22 cellular contexts compared by ENCODE assay signal in the genomic region with DNA sequence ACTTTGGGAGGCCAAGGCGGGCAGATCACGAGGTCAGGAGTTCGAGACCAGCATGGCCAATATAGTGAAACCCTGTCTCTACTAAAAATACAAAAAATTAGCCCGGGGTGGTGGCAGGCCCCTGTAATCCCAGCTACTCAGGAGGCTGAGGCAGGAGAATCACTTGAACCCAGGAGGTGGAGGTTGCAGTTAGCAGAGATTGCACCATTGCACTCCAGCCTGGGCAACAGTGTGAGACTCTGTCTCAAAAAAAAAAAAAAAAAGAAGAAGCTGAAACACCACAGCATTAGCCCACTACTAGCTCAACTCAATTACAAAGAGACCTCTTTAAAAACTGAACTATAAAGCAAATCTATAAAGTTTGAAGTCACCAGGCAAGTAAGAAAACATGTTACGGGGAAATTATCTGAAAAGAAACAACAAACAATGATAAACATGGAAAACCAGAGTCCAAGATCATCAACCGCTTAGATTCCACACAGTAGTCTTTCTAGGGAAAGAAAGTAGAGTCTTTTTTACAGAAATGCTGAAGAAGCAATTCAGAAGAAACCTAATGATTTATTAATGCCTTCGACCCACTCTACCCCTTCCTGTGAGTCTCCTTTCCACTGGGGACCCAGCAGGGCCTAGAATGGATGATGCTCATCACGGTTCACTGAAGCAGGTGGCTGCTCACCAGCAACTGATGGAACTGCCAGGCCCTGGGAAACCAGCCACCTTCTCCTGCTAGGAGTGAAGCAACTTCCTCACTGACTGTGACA. TPM values are rescaled to one million over a fixed set of nuclear protein-coding genes. Genes with fewer than 3 reads are reported as not detected.
DNase-seq lines count a peak whose midpoint lies in the region; ATAC-seq and TF ChIP-seq lines count a peak whose summit lies in the region.
"Had no signal": no experiment of that assay in that cellular context is flagged by ENCODE, and none has a peak within 500 bp of the region (broad histone marks: within the 10 kb centered on the region; RNA-seq: fewer than 3 reads in every experiment).

No MANE protein-coding gene starts in this region.

- CTCF ChIA-PET in GM10248 (lab: Yijun Ruan, JAX), result no interaction called here

- peak overlapping the region; percentile 92 for H3K27ac Mint-ChIP-seq in progenitor cell of endocrine pancreas
- no peak overlapping the region for H3K27ac Mint-ChIP-seq in activated naive CD4-positive, alpha-beta T cell treated with anti-CD3 and anti-CD28 coated beads, Interleukin-2, amount 50 U/mL, for 72 hours
- H3K27ac Mint-ChIP-seq: activated naive CD8-positive, alpha-beta T cell; naive B cell had no signal

- H3K9ac ChIP-seq in Karpas-422 (ENCODE audit: low read length), result no peak overlapping the region

- H3K27me3 ChIP-seq in Karpas-422 (ENCODE audit: low read length), result no peaks in the 10 kb centered on the region
- H3K27me3 ChIP-seq: BLaER1 treated with 17β-estradiol and CSF1 and Interleukin-3, amounts not matched to agents 10 nM and 100 nM; Peyer's patch had no signal

- no peak overlapping the region for H3K27ac ChIP-seq in Karpas-422 (ENCODE audit: low read length)
- H3K27ac ChIP-seq: Peyer's patch had no signal

- H3K9me3 Mint-ChIP-seq in progenitor cell of endocrine pancreas (ENCODE audit: low read depth), result no peaks in the 10 kb centered on the region
- no peaks in the 10 kb centered on the region for H3K9me3 Mint-ChIP-seq in activated naive CD4-positive, alpha-beta T cell treated with anti-CD3 and anti-CD28 coated beads, Interleukin-2, amount 50 U/mL, for 72 hours
- H3K9me3 Mint-ChIP-seq: naive B cell had no signal

- POLR2A ChIA-PET in GM10248 (lab: Yijun Ruan, JAX), result no interaction called here

- no peak overlapping the region for H3K4me3 ChIP-seq in Karpas-422 (ENCODE audit: low read length)
- H3K4me3 ChIP-seq: BLaER1 treated with 17β-estradiol and CSF1 and Interleukin-3, amounts not matched to agents 10 nM and 100 nM; dorsolateral prefrontal cortex; Peyer's patch had no signal

- H3K4me3 Mint-ChIP-seq in progenitor cell of endocrine pancreas (ENCODE audit: low read depth), result no peak overlapping the region
- H3K4me3 Mint-ChIP-seq: activated naive CD8-positive, alpha-beta T cell; naive B cell had no signal

- peaks cover 12% of the 10 kb centered on the region for H3K36me3 Mint-ChIP-seq in progenitor cell of endocrine pancreas (ENCODE audit: insufficient read depth)
- peaks cover 8 to 17% of the 10 kb centered on the region in 2 donors for H3K36me3 Mint-ChIP-seq in activated naive CD4-positive, alpha-beta T cell treated with anti-CD3 and anti-CD28 coated beads, Interleukin-2, amount 50 U/mL, for 72 hours

- no peaks in the 10 kb centered on the region for H3K9me3 ChIP-seq in Karpas-422 (ENCODE audit: low read length)
- H3K9me3 ChIP-seq: Caco-2, Peyer's patch had no signal

- no peaks in the 10 kb centered on the region for H3K9me2 ChIP-seq in Karpas-422 (replicated peaks; ENCODE audit: insufficient read depth, low read length)

- no peaks in the 10 kb centered on the region for H3K27me3 Mint-ChIP-seq in progenitor cell of endocrine pancreas
- H3K27me3 Mint-ChIP-seq: activated naive CD8-positive, alpha-beta T cell; naive B cell had no signal

- no peak overlapping the region for H2AFZ ChIP-seq in Karpas-422 (ENCODE audit: low read length)

- no peak for ATAC-seq in activated naive CD4-positive, alpha-beta T cell treated with anti-CD3 and anti-CD28 coated beads, Interleukin-2, amount 50 U/mL, for 72 hours

- TF ChIP-seq CTCF in progenitor cell of endocrine pancreas (IDR thresholded peaks at IDR 0.05; ENCODE audit: unreplicated experiment) (no peak), GM10248 (IDR thresholded peaks at IDR 0.05; ENCODE audit: control extremely low read depth, extremely low read depth, low read depth, missing control alignments) (no peak)

- H4K20me1 ChIP-seq in Karpas-422 (ENCODE audit: insufficient read depth, low read depth, low read length), result peaks cover 7% of the 10 kb centered on the region; the same call in 1 of the 2 replicates

- H3K4me1 Mint-ChIP-seq in progenitor cell of endocrine pancreas (ENCODE audit: low read depth), result peaks cover 35% of the 10 kb centered on the region

- no peak overlapping the region for H3K4me2 ChIP-seq in Karpas-422 (ENCODE audit: low read depth, low read length, poor library complexity, severe bottlenecking)

- H3K36me3 ChIP-seq in Karpas-422 (ENCODE audit: insufficient read depth, low read length), result peaks cover 13% of the 10 kb centered on the region

- DNase-seq in Caki2 (ENCODE audit: low read depth) (peak; percentile 68), Karpas-422 (peak; percentile 29), kidney tubule cell (ENCODE audit: low spot score) (peak; percentile 77), progenitor cell of endocrine pancreas (ENCODE audit: low spot score, unreplicated experiment) (no peak), NCI-H1436 treated with DMSO at 0.1 percent for 48 hours (lab: John Stamatoyannopoulos, UW) (no peak), GM10248 (ENCODE audit: extremely low spot score) (no peak)
- DNase-seq in activated naive CD4-positive, alpha-beta T cell treated with anti-CD3 and anti-CD28 coated beads, Interleukin-2, amount 50 U/mL, for 72 hours (ENCODE audit: low spot score in 2 of 2), result no peak
- DNase-seq: activated CD4-positive, alpha-beta T cell treated with anti-CD3 and anti-CD28 coated beads, Interleukin-2, amount 50 U/mL, for 48 hours; activated CD8-positive, alpha-beta memory T cell treated with anti-CD3 and anti-CD28 coated beads, Interleukin-2, amount 50 U/mL, for 4 hours; aorta; Caco-2; central memory CD4-positive, alpha-beta T cell; HCEC 1CT; mesendoderm; naive B cell; NCI-H1417 treated with DMSO at 0.1 percent for 48 hours; NCI-H2171; NCI-H510A treated with DMSO at 0.1 percent for 48 hours; Peyer's patch had no signal

- H3K79me2 ChIP-seq in Karpas-422 (ENCODE audit: low read length), result no peaks in the 10 kb centered on the region

- H3K4me1 ChIP-seq in Karpas-422 (ENCODE audit: low read length), result peaks cover 10% of the 10 kb centered on the region
- H3K4me1 ChIP-seq: Peyer's patch had no signal

- in situ Hi-C loops in Caki2 (cut with HindIII; ENCODE audit: low pct_unique_long_range_greater_than_20kb, low sequenced_read_pairs), result no loop called here

RNA-seq across cellular contexts. Expression of gene SAT1, which starts 6.6 kb away (rescaled TPM):
- total RNA-seq in Caki2 (2014; rRNA removed; shearing (Covaris generic); ENCODE audit: low replicate concordance), result 34.3 and 49.8 TPM in 2 replicates
- total RNA-seq in Karpas-422 (2014; rRNA removed; shearing (Covaris generic); ENCODE audit: low replicate concordance), result 230 and 256 TPM in 2 replicates
- 193 and 242 TPM in 2 replicates for total RNA-seq in progenitor cell of endocrine pancreas
- total RNA-seq in activated naive CD4-positive, alpha-beta T cell treated with anti-CD3 and anti-CD28 coated beads, Interleukin-2, amount 50 U/mL, for 72 hours, result 100 to 1,000 TPM; 160 to 466 TPM

RNA-seq across cellular contexts. Expression of gene ACOT9, which starts 46.5 kb away (rescaled TPM):
- 46.0 and 49.0 TPM in 2 replicates for total RNA-seq in Caki2 (2014; rRNA removed; shearing (Covaris generic); ENCODE audit: low replicate concordance)
- total RNA-seq in Karpas-422 (2014; rRNA removed; shearing (Covaris generic); ENCODE audit: low replicate concordance), result 24.6 and 27.8 TPM in 2 replicates
- 33.8 and 36.1 TPM in 2 replicates for total RNA-seq in progenitor cell of endocrine pancreas
- total RNA-seq in activated naive CD4-positive, alpha-beta T cell treated with anti-CD3 and anti-CD28 coated beads, Interleukin-2, amount 50 U/mL, for 72 hours, result 10 to 100 TPM; 33.6 to 56.3 TPM

Comparison
In these comparisons a context has a peak if more than half of its experiments do, and no peak if none do; other contexts are left out.
1. DNase-seq: peak in Caki2 (single experiment), Karpas-422 (single experiment) and kidney tubule cell (single experiment); none in progenitor cell of endocrine pancreas (single experiment), NCI-H1436 treated with DMSO at 0.1 percent for 48 hours (single experiment), activated naive CD4-positive, alpha-beta T cell treated with anti-CD3 and anti-CD28 coated beads, Interleukin-2, amount 50 U/mL, for 72 hours (0 of 2) and GM10248 (single experiment).